Comparison of ENCODE assay signal across 8 cellular contexts in the genomic region with DNA sequence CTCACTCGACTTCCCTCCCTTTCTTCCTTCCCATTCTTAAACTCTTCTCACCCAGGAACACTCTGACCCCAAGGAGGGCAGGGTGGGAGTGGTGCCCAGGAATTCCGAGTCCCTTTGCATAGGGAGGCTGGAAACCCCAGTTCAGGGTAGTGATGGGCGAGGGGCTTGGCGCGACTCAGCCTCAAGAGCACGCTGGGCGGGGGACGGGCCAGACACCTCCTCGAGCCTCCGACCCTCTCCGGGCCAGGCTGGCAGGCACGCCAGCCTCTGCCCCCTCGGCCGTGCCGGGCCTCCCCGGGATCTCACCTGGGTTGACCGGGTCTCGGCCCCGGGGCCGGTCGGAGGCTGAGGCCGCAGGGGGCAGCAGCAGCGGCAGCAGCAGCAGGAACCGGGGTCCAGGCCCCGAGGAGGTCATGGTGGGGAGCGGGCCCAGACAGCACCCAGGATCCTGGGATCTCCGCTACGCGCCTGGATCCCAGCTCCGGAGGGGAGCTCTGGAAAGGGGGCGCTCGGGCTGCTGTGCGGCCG. TPM values are rescaled to one million over a fixed set of nuclear protein-coding genes. Genes with fewer than 3 reads are reported as not detected.
DNase-seq lines count a peak whose midpoint lies in the region; ATAC-seq and TF ChIP-seq lines count a peak whose summit lies in the region.

No MANE protein-coding gene starts in this region.

- H3K4me3 Mint-ChIP-seq in activated naive CD8-positive, alpha-beta T cell treated with anti-CD3 and anti-CD28 coated beads, Interleukin-2, amount 50 U/mL, for 24 hours = peak overlapping the region; percentile 97

- H3K9me3 Mint-ChIP-seq in activated naive CD8-positive, alpha-beta T cell treated with anti-CD3 and anti-CD28 coated beads, Interleukin-2, amount 50 U/mL, for 24 hours = no peaks in the 10 kb centered on the region

- H3K27ac ChIP-seq in A673 (ENCODE audit: low read depth, low read length, poor library complexity, severe bottlenecking) = peak overlapping the region; percentile 78
- H3K27ac ChIP-seq in subcutaneous abdominal adipose tissue (ENCODE audit: low read depth, low read length) = peak overlapping the region; percentile 96

- no peaks in the 10 kb centered on the region for H3K27me3 Mint-ChIP-seq in activated naive CD8-positive, alpha-beta T cell treated with anti-CD3 and anti-CD28 coated beads, Interleukin-2, amount 50 U/mL, for 24 hours

- peak; percentile 6 for ATAC-seq in GM19025 (IDR thresholded peaks at IDR 0.05; ENCODE audit: low read depth, unreplicated experiment)
- peak; percentile 25 for ATAC-seq in HG03432 (IDR thresholded peaks at IDR 0.05; ENCODE audit: unreplicated experiment)
- no peak for ATAC-seq in activated naive CD8-positive, alpha-beta T cell treated with anti-CD3 and anti-CD28 coated beads, Interleukin-2, amount 50 U/mL, for 24 hours

- H3K27me3 ChIP-seq in A673 (replicated peaks; ENCODE audit: insufficient read depth, low read depth, low read length, poor library complexity) (no peaks in the 10 kb centered on the region), kidney epithelial cell (ENCODE audit: control insufficient read depth, insufficient read depth, low read length) (no peaks in the 10 kb centered on the region), subcutaneous abdominal adipose tissue (ENCODE audit: control insufficient read depth in 5 of 5, insufficient read depth in 4 of 5, low read length in 5 of 5) (no peaks in the 10 kb centered on the region)

- H3K9ac ChIP-seq in subcutaneous abdominal adipose tissue (ENCODE audit: low read length in 5 of 5) = peak overlapping the region; percentile 56 to 94 (median 77)

- intact Hi-C loops in A673 (cut with micrococcal nuclease; ENCODE audit: unreplicated experiment) = no loop called here

- H3K9me3 ChIP-seq in A673 (ENCODE audit: low read depth, low read length, poor library complexity, severe bottlenecking) (no peaks in the 10 kb centered on the region), subcutaneous abdominal adipose tissue (ENCODE audit: control insufficient read depth in 5 of 5, low read length in 5 of 5) (no peaks in the 10 kb centered on the region)

- peak overlapping the region; percentile 92 for H3K27ac Mint-ChIP-seq in activated naive CD8-positive, alpha-beta T cell treated with anti-CD3 and anti-CD28 coated beads, Interleukin-2, amount 50 U/mL, for 24 hours

- DNase-seq in A673 (ENCODE audit: low spot score) (no peak), kidney epithelial cell (ENCODE audit: low read depth) (no peak), medulla oblongata (ENCODE audit: extremely low spot score) (no peak), NCI-H187 treated with DMSO at 0.1 percent for 48 hours (lab: John Stamatoyannopoulos, UW) (no peak)
- no peak for DNase-seq in activated naive CD8-positive, alpha-beta T cell treated with anti-CD3 and anti-CD28 coated beads, Interleukin-2, amount 50 U/mL, for 24 hours

- peaks cover 1% of the 10 kb centered on the region for H3K36me3 Mint-ChIP-seq in activated naive CD8-positive, alpha-beta T cell treated with anti-CD3 and anti-CD28 coated beads, Interleukin-2, amount 50 U/mL, for 24 hours (ENCODE audit: low read depth)

- no TSS peak for BruUV-seq in A673 (replicated peaks; lab: Mats Ljungman, UMichigan)

- H3K4me1 ChIP-seq in A673 (ENCODE audit: insufficient read depth, low read length, poor library complexity, severe bottlenecking) (peaks cover 25% of the 10 kb centered on the region), subcutaneous abdominal adipose tissue (ENCODE audit: control insufficient read depth in 5 of 5, insufficient read depth in 5 of 5, low read length in 5 of 5) (peaks cover 6 to 47% (median 41%) of the 10 kb centered on the region in 5 donors)

- H3K4me3 ChIP-seq in A673 (ENCODE audit: low read depth, low read length, poor library complexity, severe bottlenecking) (peak overlapping the region; percentile 68), kidney epithelial cell (ENCODE audit: low read depth, low read length) (peak overlapping the region; percentile 63), subcutaneous abdominal adipose tissue (ENCODE audit: low read depth in 1 of 5, low read length in 5 of 5) (peak overlapping the region; percentile 76 to 94 (median 84))

- H3K36me3 ChIP-seq in A673 (ENCODE audit: insufficient read depth, low read length, poor library complexity, severe bottlenecking) (peaks cover 4% of the 10 kb centered on the region), kidney epithelial cell (ENCODE audit: control insufficient read depth, insufficient read depth, low read length) (peaks cover 1% of the 10 kb centered on the region), subcutaneous abdominal adipose tissue (ENCODE audit: control insufficient read depth in 5 of 5, insufficient read depth in 5 of 5, low read length in 5 of 5) (peaks cover 0 to 30% (median 22%) of the 10 kb centered on the region in 5 donors)

- H3K4me1 Mint-ChIP-seq in activated naive CD8-positive, alpha-beta T cell treated with anti-CD3 and anti-CD28 coated beads, Interleukin-2, amount 50 U/mL, for 24 hours = peaks cover 36% of the 10 kb centered on the region

- CTCF ChIA-PET in A673 (lab: Charles Lee) = interaction anchor here (0.7 to 1.4 kb wide), 4 partner anchors 18 to 73 kb away, joined by 3 to 7 read pairs (median 4); no protein-coding TSS in a partner anchor

- POLR2A ChIA-PET in A673 (lab: Charles Lee; ENCODE audit: low non-redundant PET) = no interaction called here

- 0 out of 2 replicates have a peak, but pooled peaks have one; percentile 18 for TF ChIP-seq CTCF in A673 (conservative IDR thresholded peaks at IDR 0.05; ENCODE audit: low read depth, low read length)
- TF ChIP-seq CTCF in kidney epithelial cell (IDR thresholded peaks at IDR 0.05; ENCODE audit: insufficient read depth, low read length, poor library complexity, severe bottlenecking) = no peak

RNA-seq across cellular contexts. Expression of gene PLOD3, which starts 0.5 kb away (rescaled TPM):
- total RNA-seq in A673 (2021) (77.0 and 84.1 TPM in 2 replicates), kidney epithelial cell (95.6 and 102 TPM in 2 replicates)

RNA-seq across cellular contexts. Expression of gene ZNHIT1, which starts 1.0 kb away (rescaled TPM):
- total RNA-seq in A673 (2021) (64.4 and 65.1 TPM in 2 replicates), kidney epithelial cell (90.2 and 109 TPM in 2 replicates)

RNA-seq across cellular contexts. Expression of gene MOGAT3, which starts 16.1 kb away (rescaled TPM):
- not detected in 2 replicates for total RNA-seq in A673 (2021)
- total RNA-seq in kidney epithelial cell = not detected in 2 replicates

RNA-seq across cellular contexts. Expression of gene CLDN15, which starts 20.7 kb away (rescaled TPM):
- total RNA-seq in A673 (2021) (14.7 and 16.6 TPM in 2 replicates), kidney epithelial cell (4.8 and 10.3 TPM in 2 replicates)

RNA-seq across cellular contexts. Expression of gene FIS1, which starts 28.0 kb away (rescaled TPM):
- total RNA-seq in A673 (2021) (74.1 and 79.6 TPM in 2 replicates), kidney epithelial cell (203 and 231 TPM in 2 replicates)
